In genomic region chr7:7452652-7453051, GRCh38 we compare ENCODE assay signal across 24 cellular contexts.
"Had no signal": no experiment of that assay in that cellular context is flagged by ENCODE, and none has a peak within 500 bp of the region (broad histone marks: within the 10 kb centered on the region; RNA-seq: fewer than 3 reads in every experiment).

No MANE protein-coding gene starts in this region.

- H3K27me3 ChIP-seq: dorsolateral prefrontal cortex, esophagus muscularis mucosa, foreskin keratinocyte, gastroesophageal sphincter, heart left ventricle, hepatocyte had no signal

- H3K27ac ChIP-seq: coronary artery, dorsolateral prefrontal cortex, esophagus muscularis mucosa, foreskin keratinocyte, gastroesophageal sphincter, heart left ventricle, hepatocyte, lower lobe of right lung had no signal

- H3K4me3 ChIP-seq: coronary artery, dorsolateral prefrontal cortex, esophagus muscularis mucosa, gastroesophageal sphincter, heart left ventricle, hepatocyte, lower lobe of right lung, mucosa of descending colon had no signal

- H3K36me3 ChIP-seq: esophagus muscularis mucosa, heart left ventricle, lower lobe of right lung had no signal

- FAIRE-seq: colon, endothelial cell of umbilical vein, frontal cortex, islet of Langerhans, keratinocyte had no signal

- H2AFZ ChIP-seq: hepatocyte had no signal

- H3K4me1 ChIP-seq: esophagus muscularis mucosa, foreskin keratinocyte, gastroesophageal sphincter, heart left ventricle, lower lobe of right lung had no signal

- H3K79me2 ChIP-seq: hepatocyte had no signal

- H3K4me2 ChIP-seq: hepatocyte had no signal

- DNase-seq: dermis blood vessel endothelial cell; dorsolateral prefrontal cortex; effector CD4-positive, alpha-beta T cell; effector memory CD4-positive, alpha-beta T cell; foreskin keratinocyte; heart left ventricle; hypothalamus; left colon; left ventricle myocardium superior; lower lobe of right lung; mesenchymal stem cell; naive B cell; naive thymus-derived CD8-positive, alpha-beta T cell had no signal

- ATAC-seq: foreskin keratinocyte; gastroesophageal sphincter; heart left ventricle; left lobe of liver; left ventricle myocardium superior; lower lobe of right lung; naive thymus-derived CD8-positive, alpha-beta T cell had no signal
